Comparison of ENCODE assay signal across 8 cellular contexts in genomic region chr10:67697646-67698245, GRCh38.
A peak's percentile ranks its signal among the peaks of the same experiment; 100 is the strongest.
DNase-seq lines count a peak whose midpoint lies in the region; ATAC-seq, FAIRE-seq and TF ChIP-seq lines count a peak whose summit lies in the region.

No MANE protein-coding gene starts in this region.

- H3K9ac ChIP-seq in stomach smooth muscle (ENCODE audit: low read length in 2 of 2): no peak overlapping the region

- no peaks in the 10 kb centered on the region for H3K36me3 ChIP-seq in stomach smooth muscle (ENCODE audit: control insufficient read depth in 2 of 2, insufficient read depth in 2 of 2, low read length in 2 of 2)

- H3K27me3 ChIP-seq in stomach smooth muscle (ENCODE audit: control insufficient read depth in 1 of 2, insufficient read depth in 2 of 2, low read length in 2 of 2): no peaks in the 10 kb centered on the region

- FAIRE-seq in D721Med (lab: Jason Lieb, UNC): no peak

- no peaks in the 10 kb centered on the region for H3K4me1 ChIP-seq in stomach smooth muscle (ENCODE audit: control insufficient read depth, insufficient read depth, low read length)

- in situ Hi-C loops in astrocyte of the spinal cord (cut with HindIII; ENCODE audit: low sequenced_read_pairs): no loop called here

- ATAC-seq in GM18511 (IDR thresholded peaks at IDR 0.05; ENCODE audit: unreplicated experiment) (peak; percentile 88), HG03066 (IDR thresholded peaks at IDR 0.05; ENCODE audit: low read depth, unreplicated experiment) (peak; percentile 65)

- H3K4me3 ChIP-seq in astrocyte of the spinal cord (ENCODE audit: low read depth, low read length) (no peak overlapping the region), stomach smooth muscle (ENCODE audit: low read length in 2 of 2) (peak overlapping the region; percentile 23 to 41)

- DNase-seq in D721Med (ENCODE audit: insufficient read length, low spot score): peak; percentile 8
- peak; percentile 7 for DNase-seq in NCI-H226
- peak; percentile 69 for DNase-seq in astrocyte of the spinal cord (ENCODE audit: low read depth, low spot score)
- DNase-seq in iPS DF 4.7 (ENCODE audit: extremely low read depth, low spot score): peak; percentile 14
- no peak for DNase-seq in cortex of kidney (lab: John Stamatoyannopoulos, UW)

- no peaks in the 10 kb centered on the region for H3K9me3 ChIP-seq in stomach smooth muscle (ENCODE audit: control insufficient read depth in 2 of 2, low read length in 2 of 2)

- H3K27ac ChIP-seq in stomach smooth muscle (ENCODE audit: low read length): no peak overlapping the region

- TF ChIP-seq CTCF in D721Med (IDR thresholded peaks at IDR 0.05; ENCODE audit: insufficient read depth, missing control alignments) (peak; percentile 62), astrocyte of the spinal cord (IDR thresholded peaks at IDR 0.05; ENCODE audit: low read depth, low read length) (peak; percentile 66)
